Comparison of ENCODE assay signal across 27 cellular contexts in genomic region chr12:111519937-111520336, GRCh38.
"Had no signal": no experiment of that assay in that cellular context is flagged by ENCODE, and none has a peak within 500 bp of the region (broad histone marks: within the 10 kb centered on the region; RNA-seq: fewer than 3 reads in every experiment).

No MANE protein-coding gene starts in this region.

- H3K36me3 Mint-ChIP-seq: activated naive CD4-positive, alpha-beta T cell treated with anti-CD3 and anti-CD28 coated beads, Interleukin-2, amount 50 U/mL, for 72 hours had no signal

- H3K27me3 Mint-ChIP-seq: activated CD4-positive, alpha-beta memory T cell treated with anti-CD3 and anti-CD28 coated beads for 36 hours; activated CD4-positive, alpha-beta T cell treated with anti-CD3 and anti-CD28 coated beads, Interleukin-2, amount 10 ng/mL, durations not matched to agents 7 days and 5 days; activated T-cell treated with anti-CD3 and anti-CD28 coated beads, Interleukin-2, amount 50 U/mL, for 24 hours; T-cell had no signal

- ATAC-seq: Panc1, T-cell had no signal

- H3K9me3 Mint-ChIP-seq: activated CD4-positive, alpha-beta memory T cell treated with anti-CD3 and anti-CD28 coated beads for 36 hours; activated CD4-positive, alpha-beta T cell treated with anti-CD3 and anti-CD28 coated beads, Interleukin-2, amount 10 ng/mL, durations not matched to agents 7 days and 5 days; activated naive CD4-positive, alpha-beta T cell treated with anti-CD3 and anti-CD28 coated beads, Interleukin-2, amount 50 U/mL, for 72 hours; activated T-cell treated with anti-CD3 and anti-CD28 coated beads, Interleukin-2, amount 50 U/mL, for 24 hours; T-cell had no signal

- H3K27me3 ChIP-seq: adrenal gland, breast epithelium had no signal

- H3K4me2 ChIP-seq: KMS-11 had no signal

- DNase-seq: activated CD4-positive, alpha-beta memory T cell treated with anti-CD3 and anti-CD28 coated beads for 36 hours; activated CD4-positive, alpha-beta T cell treated with anti-CD3 and anti-CD28 coated beads, Interleukin-2, amount 10 ng/mL, durations not matched to agents 7 days and 5 days; activated CD4-positive, CD25-positive, alpha-beta regulatory T cell treated with anti-CD3 and anti-CD28 coated beads, Interleukin-2, amount 50 U/mL, for 72 hours; activated T-cell treated with anti-CD3 and anti-CD28 coated beads, Interleukin-2, amount 50 U/mL, for 24 hours; adrenal gland; anterior cingulate cortex; central memory CD4-positive, alpha-beta T cell; NCI-H1092; NCI-H1417; NCI-H1694; NCI-H2029; NCI-H2107; NCI-H2171 treated with DMSO at 0.1 percent for 48 hours; NCI-H226; NCI-H526 treated with DMSO at 0.1 percent for 48 hours; NCI-H82; NK-92 treated with Interleukin-12 subunit alpha and Interleukin-12 subunit beta, amount 100 ng/mL, for 24 hours; OCI-M1; RPMI8226; T-cell had no signal

- H3K27ac ChIP-seq: adrenal gland, breast epithelium, coronary artery, KMS-11, SK-N-MC, VCaP had no signal

- H3K4me3 ChIP-seq: adrenal gland, breast epithelium, coronary artery, SK-N-MC had no signal

- H3K4me3 Mint-ChIP-seq: activated CD4-positive, alpha-beta memory T cell treated with anti-CD3 and anti-CD28 coated beads for 36 hours; activated CD4-positive, alpha-beta T cell treated with anti-CD3 and anti-CD28 coated beads, Interleukin-2, amount 10 ng/mL, durations not matched to agents 7 days and 5 days; activated T-cell treated with anti-CD3 and anti-CD28 coated beads, Interleukin-2, amount 50 U/mL, for 24 hours; T-cell had no signal

- H3K9me3 ChIP-seq: adrenal gland, breast epithelium had no signal

- H3K9ac ChIP-seq: KMS-11 had no signal

- H3K27ac Mint-ChIP-seq: activated CD4-positive, alpha-beta memory T cell treated with anti-CD3 and anti-CD28 coated beads for 36 hours; activated naive CD4-positive, alpha-beta T cell treated with anti-CD3 and anti-CD28 coated beads, Interleukin-2, amount 50 U/mL, for 72 hours; activated T-cell treated with anti-CD3 and anti-CD28 coated beads, Interleukin-2, amount 50 U/mL, for 24 hours; T-cell had no signal

- H3K4me1 ChIP-seq: breast epithelium had no signal

- H3K4me1 Mint-ChIP-seq: activated CD4-positive, alpha-beta T cell treated with anti-CD3 and anti-CD28 coated beads, Interleukin-2, amount 10 ng/mL, durations not matched to agents 7 days and 5 days; T-cell had no signal
